In genomic region chr12:49189731-49190314, GRCh38 we compare ENCODE assay signal across 8 cellular contexts. TPM values are rescaled to one million over a fixed set of nuclear protein-coding genes. Genes with fewer than 3 reads are reported as not detected.
DNase-seq lines count a peak whose midpoint lies in the region; ATAC-seq, FAIRE-seq and TF ChIP-seq lines count a peak whose summit lies in the region.

No MANE protein-coding gene starts in this region.

- no peaks in the 10 kb centered on the region for H3K36me3 ChIP-seq in ovary

- TF ChIP-seq POLR2A in ovary (IDR thresholded peaks at IDR 0.05): no peak
- no peak for TF ChIP-seq POLR2A in H54 (IDR thresholded peaks at IDR 0.05; ENCODE audit: low read depth, low read length)

- peaks cover 3% of the 10 kb centered on the region for H3K4me1 ChIP-seq in ovary (ENCODE audit: insufficient read depth)

- no peak for FAIRE-seq in H54 (lab: Jason Lieb, UNC)

- peaks cover 40% of the 10 kb centered on the region for H3K4me1 Mint-ChIP-seq in dendritic cell treated with granulocyte-macrophage colony-stimulating factor and Interleukin-4, amounts not matched to agents 40 ng/mL and 50 ng/mL, for 4 days (ENCODE audit: low read depth)

- peak overlapping the region; percentile 98 for H3K27ac Mint-ChIP-seq in dendritic cell treated with granulocyte-macrophage colony-stimulating factor and Interleukin-4, amounts not matched to agents 40 ng/mL and 50 ng/mL, for 4 days

- H3K27me3 Mint-ChIP-seq in dendritic cell treated with granulocyte-macrophage colony-stimulating factor and Interleukin-4, amounts not matched to agents 40 ng/mL and 50 ng/mL, for 4 days: no peaks in the 10 kb centered on the region

- intact Hi-C loops in dendritic cell treated with granulocyte-macrophage colony-stimulating factor and Interleukin-4, amounts not matched to agents 40 ng/mL and 50 ng/mL, for 4 days (cut with micrococcal nuclease): loop anchor here (1.0 to 5.0 kb wide), 3 partner anchors 44 to 128 kb away; partner anchors contain the start of genes KMT2D and TUBA1B
- intact Hi-C loops in ovary (cut with DNase I): loop anchor here (2.0 to 10.0 kb wide), 5 partner anchors 42 to 59 kb away; partner anchors contain the start of gene TUBA1B (in 3 of the 4)

- ATAC-seq in HG03139 (IDR thresholded peaks at IDR 0.05; ENCODE audit: unreplicated experiment) (no peak), GM19351 (IDR thresholded peaks at IDR 0.05; ENCODE audit: unreplicated experiment) (no peak)

- H3K9me3 ChIP-seq in ovary: no peaks in the 10 kb centered on the region

- TF ChIP-seq EP300 in ovary (IDR thresholded peaks at IDR 0.05): no peak

- H3K9me3 Mint-ChIP-seq in dendritic cell treated with granulocyte-macrophage colony-stimulating factor and Interleukin-4, amounts not matched to agents 40 ng/mL and 50 ng/mL, for 4 days: no peaks in the 10 kb centered on the region

- 85% methylated on average over 6 of the region's 6 CpGs for WGBS in ovary, 3 donors

- H3K27ac ChIP-seq in ovary: peak overlapping the region in 1 of 2 donors; percentile 95

- H3K4me3 ChIP-seq in ovary: peak overlapping the region; percentile 77

- peak; percentile 34 for DNase-seq in DMS79 (lab: John Stamatoyannopoulos, UW)
- DNase-seq in NCI-H2171 treated with DMSO at 0.1 percent for 48 hours (lab: John Stamatoyannopoulos, UW): peak; percentile 73
- peak in 1 of 5 donors; percentile 7 for DNase-seq in ovary
- no peak for DNase-seq in HK-2 (ENCODE audit: unreplicated experiment)
- no peak for DNase-seq in H54 (ENCODE audit: insufficient read length, low spot score)

- TF ChIP-seq CTCF in ovary (IDR thresholded peaks at IDR 0.05): no peak

- H3K4me3 Mint-ChIP-seq in dendritic cell treated with granulocyte-macrophage colony-stimulating factor and Interleukin-4, amounts not matched to agents 40 ng/mL and 50 ng/mL, for 4 days: peak overlapping the region; percentile 60

- peaks cover 41% of the 10 kb centered on the region for H3K36me3 Mint-ChIP-seq in dendritic cell treated with granulocyte-macrophage colony-stimulating factor and Interleukin-4, amounts not matched to agents 40 ng/mL and 50 ng/mL, for 4 days (ENCODE audit: low read depth)

- no peaks in the 10 kb centered on the region for H3K27me3 ChIP-seq in ovary

RNA-seq across cellular contexts. Expression of gene TUBA1A, which starts 0.9 kb away (rescaled TPM):
- 100 to 1,000 TPM; 140 to 247 (median 184) TPM for total RNA-seq in ovary
- 100 to 1,000 TPM; 214 to 535 TPM for polyA plus RNA-seq in ovary

RNA-seq across cellular contexts. Expression of gene TUBA1B, which starts 58.6 kb away (rescaled TPM):
- 100 to 1,000 TPM; 326 to 647 (median 340) TPM for total RNA-seq in ovary
- 100 to 1,000 TPM; 281 to 705 TPM for polyA plus RNA-seq in ovary

Comparison
In these comparisons a context has a peak if more than half of its experiments do, and no peak if none do; other contexts are left out.
1. DNase-seq: peak in DMS79 (single experiment) and NCI-H2171 treated with DMSO at 0.1 percent for 48 hours (single experiment); none in HK-2 (single experiment) and H54 (single experiment).